ENCODE assay signal across 12 cellular contexts in genomic region chr9:121288557-121288873, GRCh38. TPM values are rescaled to one million over a fixed set of nuclear protein-coding genes. Genes with fewer than 3 reads are reported as not detected.
DNase-seq lines count a peak whose midpoint lies in the region; ATAC-seq, FAIRE-seq and TF ChIP-seq lines count a peak whose summit lies in the region.
"Had no signal": no experiment of that assay in that cellular context is flagged by ENCODE, and none has a peak within 500 bp of the region (broad histone marks: within the 10 kb centered on the region; RNA-seq: fewer than 3 reads in every experiment).

No MANE protein-coding gene starts in this region.

- H4K20me1 ChIP-seq in HCT116 (ENCODE audit: insufficient read depth): no peaks in the 10 kb centered on the region

- H3K9me3 ChIP-seq in HCT116 (ENCODE audit: control insufficient read depth in 1 of 2, insufficient read depth in 1 of 2, low read depth in 1 of 2, low read length in 2 of 2) (no peaks in the 10 kb centered on the region), right lobe of liver (no peaks in the 10 kb centered on the region), small intestine (ENCODE audit: control insufficient read depth, low read depth) (no peaks in the 10 kb centered on the region)

- H3K4me2 ChIP-seq in HCT116 (ENCODE audit: low read length): peak overlapping the region; percentile 84

- no peaks in the 10 kb centered on the region for H3K79me2 ChIP-seq in HCT116 (ENCODE audit: insufficient read depth, low read length)

- H3K36me3 Mint-ChIP-seq in brain: no peaks in the 10 kb centered on the region

- H3K27ac Mint-ChIP-seq in brain: peak overlapping the region; percentile 21 to 99 (median 97)
- H3K27ac Mint-ChIP-seq: activated CD8-positive, alpha-beta T cell treated with anti-CD3 and anti-CD28 coated beads for 36 hours had no signal

- no peaks in the 10 kb centered on the region for H3K9me3 Mint-ChIP-seq in brain
- H3K9me3 Mint-ChIP-seq: activated CD8-positive, alpha-beta T cell treated with anti-CD3 and anti-CD28 coated beads for 36 hours had no signal

- no peaks in the 10 kb centered on the region for H3K27me3 ChIP-seq in HCT116 (ENCODE audit: insufficient read depth, low read length)
- H3K27me3 ChIP-seq in right lobe of liver: no peaks in the 10 kb centered on the region
- H3K27me3 ChIP-seq in small intestine (ENCODE audit: control insufficient read depth in 2 of 2, insufficient read depth in 2 of 2, low read length in 2 of 2): no peaks in the 10 kb centered on the region

- CTCF ChIA-PET in HCT116 (lab: Charles Lee): interaction anchor here (2.5 to 4.2 kb wide), 2 partner anchors 10 to 31 kb away, joined by 24 to 29 read pairs; no protein-coding TSS in a partner anchor

- H3K9me2 ChIP-seq in HCT116 (ENCODE audit: insufficient read depth): no peaks in the 10 kb centered on the region

- POLR2A ChIA-PET in HCT116 (lab: Charles Lee): no interaction called here

- H3K36me3 ChIP-seq in HCT116 (ENCODE audit: control insufficient read depth in 1 of 2, insufficient read depth in 2 of 2, low read length in 2 of 2) (no peaks in the 10 kb centered on the region), right lobe of liver (no peaks in the 10 kb centered on the region), small intestine (ENCODE audit: control insufficient read depth in 2 of 2, insufficient read depth in 2 of 2, low read length in 2 of 2) (no peaks in the 10 kb centered on the region)

- TF ChIP-seq CTCF in HCT116 (IDR thresholded peaks at IDR 0.05 in 2 of 3, conservative IDR thresholded peaks at IDR 0.05 in 1 of 3; ENCODE audit: borderline replicate concordance in 1 of 3, insufficient read depth in 1 of 3, low read depth in 2 of 3, low read length in 2 of 3) (no peak), brain (conservative IDR thresholded peaks at IDR 0.05) (no peak), right lobe of liver (IDR thresholded peaks at IDR 0.05) (no peak)

- ATAC-seq in HCT116 (no peak), right lobe of liver (no peak), GM21723 (IDR thresholded peaks at IDR 0.05; ENCODE audit: unreplicated experiment) (no peak), HG03378 (IDR thresholded peaks at IDR 0.05; ENCODE audit: unreplicated experiment) (no peak), GM18502 (IDR thresholded peaks at IDR 0.05; ENCODE audit: poor library complexity, unreplicated experiment) (no peak)
- ATAC-seq: activated CD8-positive, alpha-beta T cell treated with anti-CD3 and anti-CD28 coated beads for 36 hours had no signal

- TF ChIP-seq POLR2A in HCT116 (IDR thresholded peaks at IDR 0.05; ENCODE audit: borderline replicate concordance, extremely low read depth, insufficient read depth, insufficient read length): no peak
- no peak for TF ChIP-seq POLR2A in right lobe of liver (IDR thresholded peaks at IDR 0.05)

- intact Hi-C loops in HCT116 (cut with micrococcal nuclease) (loop anchor here (10.0 kb wide), 1 partner anchor 304 kb away; no protein-coding TSS in a partner anchor), right lobe of liver (cut with DNase I) (no loop called here)

- H3K4me3 ChIP-seq in HCT116 (replicated peaks in 1 of 2; ENCODE audit: low read depth in 1 of 2, low read length in 2 of 2): no peak overlapping the region
- H3K4me3 ChIP-seq in right lobe of liver: no peak overlapping the region
- H3K4me3 ChIP-seq in small intestine (ENCODE audit: low read depth in 1 of 2, low read length in 2 of 2): no peak overlapping the region

- BruUV-seq in HCT116 (replicated peaks; lab: Mats Ljungman, UMichigan): no TSS peak

- peaks cover 11% of the 10 kb centered on the region for H3K27me3 Mint-ChIP-seq in brain
- H3K27me3 Mint-ChIP-seq: activated CD8-positive, alpha-beta T cell treated with anti-CD3 and anti-CD28 coated beads for 36 hours had no signal

- WGBS in right lobe of liver (ENCODE audit: insufficient coverage, low coverage, low lambda C conversion rate, missing lambda C conversion rate): 42% methylated on average over 2 of the region's 3 CpGs
- 4 to 37% (median 34%) methylated on average over 3 of the region's 3 CpGs for WGBS in small intestine, 3 donors

- peak overlapping the region; percentile 99 for H3K27ac ChIP-seq in HCT116 (ENCODE audit: low read depth, low read length)
- peak overlapping the region; percentile 2 to 33 (median 26) for H3K27ac ChIP-seq in right lobe of liver
- peak overlapping the region; percentile 76 to 95 for H3K27ac ChIP-seq in small intestine (ENCODE audit: low read depth in 1 of 2, low read length in 1 of 2)

- DNase-seq in HCT116 (ENCODE audit: low read depth, low spot score): no peak
- no peak for DNase-seq in right lobe of liver
- peak; percentile 87 for DNase-seq in small intestine
- DNase-seq in NCI-H524 treated with DMSO at 0.1 percent for 48 hours (lab: John Stamatoyannopoulos, UW): no peak
- DNase-seq: activated CD8-positive, alpha-beta T cell treated with anti-CD3 and anti-CD28 coated beads for 36 hours; HCEC 1CT; NCI-H1694 treated with DMSO at 0.1 percent for 48 hours; RPMI8226 had no signal

- peaks cover 64% of the 10 kb centered on the region for H3K4me1 Mint-ChIP-seq in brain

- H3K9ac ChIP-seq in HCT116 (ENCODE audit: low read length): peak overlapping the region; percentile 70

- H3K4me3 Mint-ChIP-seq in brain: peak overlapping the region in 3 of 5 experiments; percentile 49 to 70 (median 61)
- H3K4me3 Mint-ChIP-seq: activated CD8-positive, alpha-beta T cell treated with anti-CD3 and anti-CD28 coated beads for 36 hours had no signal

- H2AFZ ChIP-seq in HCT116 (ENCODE audit: low read depth, low read length, poor library complexity, severe bottlenecking): no peak overlapping the region

- no peak for TF ChIP-seq RAD21 in HCT116 (IDR thresholded peaks at IDR 0.05; ENCODE audit: low read depth)

- RAD21 ChIA-PET in HCT116 (lab: Charles Lee; ENCODE audit: low non-redundant PET in 1 of 2, low total read pairs in 2 of 2, uncharacterized antibody in 2 of 2, unreplicated experiment in 2 of 2): no interaction called here

- H3K4me1 ChIP-seq in HCT116 (ENCODE audit: control insufficient read depth in 1 of 2, insufficient read depth in 2 of 2, low read length in 2 of 2) (peaks cover 66 to 67% of the 10 kb centered on the region in 2 experiments), right lobe of liver (no peaks in the 10 kb centered on the region), small intestine (ENCODE audit: control insufficient read depth in 2 of 2, insufficient read depth in 1 of 2, low read depth in 1 of 2, low read length in 1 of 2) (peaks cover 4 to 26% of the 10 kb centered on the region in 2 donors)

- FAIRE-seq in small intestine (lab: Jason Lieb, UNC): no peak

TF ChIP-seq in HCT116, 20 proteins besides CTCF, POLR2A, EP300 and RAD21:
- TF ChIP-seq CEBPB (IDR thresholded peaks at IDR 0.05; ENCODE audit: low read depth) (no peak), JUND (IDR thresholded peaks at IDR 0.05) (no peak), SRF (IDR thresholded peaks at IDR 0.05; ENCODE audit: low read depth) (no peak), EGR1 (IDR thresholded peaks at IDR 0.05; ENCODE audit: low read depth) (no peak), POLR2AphosphoS5 (IDR thresholded peaks at IDR 0.05; ENCODE audit: low read depth, low read length) (no peak), ZBTB33 (IDR thresholded peaks at IDR 0.05; ENCODE audit: extremely low read depth, insufficient replicate concordance, low read length) (no peak), SP1 (IDR thresholded peaks at IDR 0.05; ENCODE audit: low read depth) (no peak), EZH2 (IDR thresholded peaks at IDR 0.05) (no peak), ZFX (IDR thresholded peaks at IDR 0.05) (no peak)

RNA-seq across cellular contexts. Expression of gene GSN, which starts 20.6 kb away (rescaled TPM):
- total RNA-seq in HCT116 (2021; ENCODE audit: unreplicated experiment): 71.3 TPM
- polyA plus RNA-seq in HCT116 (2012): 148 and 181 TPM in 2 replicates
- 430 TPM for polyA plus RNA-seq in brain (ENCODE audit: insufficient read depth, low read depth, low replicate concordance)
- 10 to 100 TPM; 23.1 to 96.9 (median 38.8) TPM for total RNA-seq in right lobe of liver
- 100 to 1,000 TPM; 196 to 380 (median 205) TPM for polyA plus RNA-seq in small intestine

Comparison
In these comparisons a context has a peak if more than half of its experiments do, and no peak if none do; other contexts are left out.
1. H3K27ac ChIP-seq: peak in every context shown above with its lines; median percentile 99 in HCT116; 86 in small intestine; 26 in right lobe of liver.